In the genomic region with DNA sequence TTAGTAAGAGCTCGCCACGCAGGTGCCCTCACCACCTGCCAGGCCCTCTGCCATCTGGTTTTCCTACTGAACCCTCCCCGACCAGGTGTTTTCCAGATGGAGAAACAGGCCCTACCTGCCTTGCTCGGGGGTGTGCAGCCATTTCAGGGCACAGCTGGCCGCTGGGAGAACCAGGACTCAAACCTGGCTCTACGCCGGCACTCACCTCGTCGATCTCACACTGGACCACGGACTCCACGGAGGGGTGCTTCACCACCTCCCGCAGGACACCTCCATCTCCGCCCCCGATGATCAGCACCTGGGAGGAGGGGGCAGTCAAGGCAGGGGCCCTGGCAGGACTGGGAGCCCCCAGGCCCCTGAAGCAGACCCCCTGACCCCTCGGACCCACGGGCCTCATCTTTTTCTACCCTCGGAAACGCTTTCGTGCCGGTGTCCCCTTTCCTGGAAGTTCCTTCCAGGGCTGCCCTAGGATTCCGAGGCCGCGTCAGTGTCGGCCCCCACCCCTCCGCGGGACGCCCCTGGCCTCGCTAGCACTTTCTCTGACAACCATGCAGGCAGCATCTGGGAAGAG, we compare ENCODE assay signal across 8 cellular contexts. TPM values are rescaled to one million over a fixed set of nuclear protein-coding genes. Genes with fewer than 3 reads are reported as not detected.
DNase-seq lines count a peak whose midpoint lies in the region; ATAC-seq, FAIRE-seq and TF ChIP-seq lines count a peak whose summit lies in the region.

No MANE protein-coding gene starts in this region.

- peak overlapping the region; percentile 74 for H3K27ac Mint-ChIP-seq in HFFc6

- H3K27ac ChIP-seq in mesendoderm (ENCODE audit: low read depth, low read length), result no peak overlapping the region

- no peaks in the 10 kb centered on the region for H3K9me3 Mint-ChIP-seq in HFFc6

- TF ChIP-seq POLR2A in H54 (IDR thresholded peaks at IDR 0.05; ENCODE audit: low read depth, low read length), result no peak

- DNase-seq in AG04449 (ENCODE audit: low read depth, low spot score) (no peak), HFFc6 (no peak), adipocyte (ENCODE audit: low read depth) (no peak), mesendoderm (no peak), HT-29 (ENCODE audit: low spot score) (no peak), H54 (ENCODE audit: insufficient read length, low spot score) (no peak)

- H3K9me3 ChIP-seq in adipocyte (ENCODE audit: control insufficient read depth, low read length), result no peaks in the 10 kb centered on the region

- H3K36me3 Mint-ChIP-seq in HFFc6 (ENCODE audit: low read depth), result peaks cover 22% of the 10 kb centered on the region

- FAIRE-seq in H54 (lab: Jason Lieb, UNC), result no peak

- POLR2A ChIA-PET in AG04449 (lab: Yijun Ruan, JAX), result interaction anchor here (0.9 kb wide), 1 partner anchor 9 kb away, joined by 4 read pairs; no protein-coding TSS in a partner anchor

- no peak overlapping the region for H2BK5ac ChIP-seq in mesendoderm (ENCODE audit: low read length)

- no peaks in the 10 kb centered on the region; the same call in 1 of the 2 replicates for H3K27me3 Mint-ChIP-seq in HFFc6 (ENCODE audit: insufficient read depth)

- no peak overlapping the region for H3K4ac ChIP-seq in mesendoderm (ENCODE audit: low read depth, low read length)

- peaks cover 11% of the 10 kb centered on the region for H3K79me2 ChIP-seq in mesendoderm (ENCODE audit: control insufficient read depth, insufficient read depth, low read length)

- CTCF ChIA-PET in AG04449 (lab: Yijun Ruan, JAX), result interaction anchor here (13.9 kb wide), 1 partner anchor 20 kb away, joined by 161 read pairs; no protein-coding TSS in a partner anchor

- peaks cover 5% of the 10 kb centered on the region for H3K79me1 ChIP-seq in mesendoderm (ENCODE audit: low read length)

- H3K9ac ChIP-seq in adipocyte (ENCODE audit: low read length) (peak overlapping the region; percentile 94), mesendoderm (ENCODE audit: low read length) (peak overlapping the region; percentile 94)

- H3K4me1 ChIP-seq in adipocyte (ENCODE audit: control insufficient read depth, insufficient read depth, low read length), result peaks cover 17% of the 10 kb centered on the region
- peaks cover 2% of the 10 kb centered on the region for H3K4me1 ChIP-seq in mesendoderm (ENCODE audit: control insufficient read depth, low read depth, low read length)

- H4K5ac ChIP-seq in mesendoderm (ENCODE audit: low read length), result no peak overlapping the region

- H3K27me3 ChIP-seq in adipocyte (replicated peaks; ENCODE audit: control insufficient read depth, insufficient read depth, low read length) (no peaks in the 10 kb centered on the region), mesendoderm (ENCODE audit: insufficient read depth, low read length, poor library complexity) (no peaks in the 10 kb centered on the region)

- H3K4me1 Mint-ChIP-seq in HFFc6 (ENCODE audit: low read depth), result peaks cover 18% of the 10 kb centered on the region

- H2BK15ac ChIP-seq in mesendoderm (replicated peaks; ENCODE audit: low read depth), result no peak overlapping the region

- H3K4me2 ChIP-seq in mesendoderm (ENCODE audit: low read length), result peak overlapping the region; percentile 88

- peak overlapping the region; percentile 94 for H3K4me3 Mint-ChIP-seq in HFFc6

- H3K18ac ChIP-seq in mesendoderm (ENCODE audit: low read length), result no peak overlapping the region

- H2AK5ac ChIP-seq in mesendoderm (ENCODE audit: low read length), result no peak overlapping the region

- peak overlapping the region; percentile 97 for H3K56ac ChIP-seq in mesendoderm (ENCODE audit: low read length)

- H4K8ac ChIP-seq in mesendoderm (ENCODE audit: low read depth, low read length), result no peak overlapping the region

- H3K36me3 ChIP-seq in adipocyte (ENCODE audit: control insufficient read depth, insufficient read depth, low read length, severe bottlenecking), result peaks cover 24% of the 10 kb centered on the region
- H3K36me3 ChIP-seq in mesendoderm (ENCODE audit: control insufficient read depth, insufficient read depth, low read length), result peaks cover 12% of the 10 kb centered on the region

- ATAC-seq in HG03442 (IDR thresholded peaks at IDR 0.05; ENCODE audit: unreplicated experiment) (no peak), GM19395 (IDR thresholded peaks at IDR 0.05; ENCODE audit: unreplicated experiment) (no peak)

- no peak overlapping the region for H2BK120ac ChIP-seq in mesendoderm (ENCODE audit: low read depth, low read length)

- H3K4me3 ChIP-seq in AG04449 (ENCODE audit: low read depth, low read length) (peak overlapping the region; percentile 86), adipocyte (ENCODE audit: low read length) (peak overlapping the region; percentile 96), mesendoderm (ENCODE audit: low read length) (peak overlapping the region; percentile 72)

- TF ChIP-seq CTCF in AG04449 (IDR thresholded peaks at IDR 0.05; ENCODE audit: insufficient read depth, low read length, missing control alignments) (no peak), HFFc6 (IDR thresholded peaks at IDR 0.05) (no peak)

- WGBS in mesendoderm (ENCODE audit: extremely low coverage, insufficient coverage, low lambda C conversion rate), result no CpG with 5 or more reads among the region's 28 CpGs

- no peak overlapping the region for H3K23ac ChIP-seq in mesendoderm (ENCODE audit: low read length)

RNA-seq across cellular contexts. Expression of a gene that starts 1.1 kb away (rescaled TPM):
- 100 to 1,000 TPM; 262 to 308 (median 295) TPM for total RNA-seq in HFFc6 (2021; fragmentation: NEBNext Ultra II Directional; extraction: Animal tissue kit (Norgen Biotek cat#: 25700))
- 484 TPM for polyA plus RNA-seq in mesendoderm (2013, experiment 1 of 2)
- 453 TPM for polyA plus RNA-seq in mesendoderm (2013, experiment 2 of 2)
- 46.6 and 70.7 TPM in 2 replicates for total RNA-seq in HT-29 (2014; rRNA removed; shearing (Covaris generic))

RNA-seq across cellular contexts. Expression of a gene that starts 11.6 kb away (rescaled TPM):
- under 1 TPM in 1 of 6 experiments, not detected in 5; 0.12 TPM for total RNA-seq in HFFc6 (2021; fragmentation: NEBNext Ultra II Directional; extraction: Animal tissue kit (Norgen Biotek cat#: 25700))
- 0.52 TPM for polyA plus RNA-seq in mesendoderm (2013, experiment 1 of 2)
- polyA plus RNA-seq in mesendoderm (2013, experiment 2 of 2), result 0.38 TPM
- total RNA-seq in HT-29 (2014; rRNA removed; shearing (Covaris generic)), result 0.18 TPM in 1 of 2 replicates, not detected in the other

RNA-seq across cellular contexts. Expression of a gene that starts 41.0 kb away (rescaled TPM):
- 10 to 100 TPM; 40.1 to 49.4 (median 47.5) TPM for total RNA-seq in HFFc6 (2021; fragmentation: NEBNext Ultra II Directional; extraction: Animal tissue kit (Norgen Biotek cat#: 25700))
- polyA plus RNA-seq in mesendoderm (2013, experiment 1 of 2), result 70.8 TPM
- polyA plus RNA-seq in mesendoderm (2013, experiment 2 of 2), result 71.5 TPM
- total RNA-seq in HT-29 (2014; rRNA removed; shearing (Covaris generic)), result 47.6 and 50.5 TPM in 2 replicates

RNA-seq across cellular contexts. Expression of a gene that starts 46.2 kb away (rescaled TPM):
- total RNA-seq in HFFc6 (2021; fragmentation: NEBNext Ultra II Directional; extraction: Animal tissue kit (Norgen Biotek cat#: 25700)), result 100 to 1,000 TPM; 133 to 178 (median 171) TPM
- polyA plus RNA-seq in mesendoderm (2013, experiment 1 of 2), result 297 TPM
- polyA plus RNA-seq in mesendoderm (2013, experiment 2 of 2), result 294 TPM
- total RNA-seq in HT-29 (2014; rRNA removed; shearing (Covaris generic)), result 55.7 and 59.7 TPM in 2 replicates
